In genomic region chr15:63348392-63348791, GRCh38 we compare ENCODE assay signal across 8 cellular contexts. TPM values are rescaled to one million over a fixed set of nuclear protein-coding genes. Genes with fewer than 3 reads are reported as not detected.
A peak's percentile ranks its signal among the peaks of the same experiment; 100 is the strongest.
DNase-seq lines count a peak whose midpoint lies in the region; ATAC-seq and TF ChIP-seq lines count a peak whose summit lies in the region.

No MANE protein-coding gene starts in this region.

- no peak for ATAC-seq in HG02759 (IDR thresholded peaks at IDR 0.05; ENCODE audit: unreplicated experiment)
- no peak for ATAC-seq in GM19467 (IDR thresholded peaks at IDR 0.05; ENCODE audit: unreplicated experiment)

- H3K36me3 ChIP-seq in esophagus squamous epithelium (peaks cover 0 to 31% (median 6%) of the 10 kb centered on the region in 3 donors), osteoblast (ENCODE audit: insufficient read depth, low read length) (no peaks in the 10 kb centered on the region)

- H3K4me3 ChIP-seq in esophagus squamous epithelium (no peak overlapping the region), osteoblast (ENCODE audit: insufficient read depth, low read length) (no peak overlapping the region)

- H3K4me2 ChIP-seq in osteoblast (ENCODE audit: insufficient read depth, low read length), result peak overlapping the region; percentile 43

- H3K4me1 ChIP-seq in esophagus squamous epithelium (peaks cover 39 to 91% (median 60%) of the 10 kb centered on the region in 3 donors), osteoblast (ENCODE audit: insufficient read depth, low read length) (peaks cover 51% of the 10 kb centered on the region)

- 25 to 45% methylated on average over 7 of the region's 7 CpGs for WGBS in esophagus squamous epithelium, 2 donors

- no peak for TF ChIP-seq CTCF in esophagus squamous epithelium (IDR thresholded peaks at IDR 0.05)
- no peak for TF ChIP-seq CTCF in osteoblast (IDR thresholded peaks at IDR 0.05; ENCODE audit: extremely low read depth, low read depth, low read length)

- H3K9me3 ChIP-seq in esophagus squamous epithelium, result no peaks in the 10 kb centered on the region
- no peaks in the 10 kb centered on the region for H3K9me3 ChIP-seq in osteoblast (ENCODE audit: low read depth, low read length)

- H2AFZ ChIP-seq in osteoblast (ENCODE audit: low read length), result peak overlapping the region; percentile 45

- H3K27ac ChIP-seq in esophagus squamous epithelium (peak overlapping the region; percentile 80 to 88 (median 84)), osteoblast (ENCODE audit: low read depth, low read length) (peak overlapping the region; percentile 90)

- peak in 1 of 4 donors; percentile 52 for TF ChIP-seq POLR2A in esophagus squamous epithelium (IDR thresholded peaks at IDR 0.05)

- H3K27me3 ChIP-seq in esophagus squamous epithelium, result no peaks in the 10 kb centered on the region
- H3K27me3 ChIP-seq in osteoblast (ENCODE audit: insufficient read depth, low read length), result no peaks in the 10 kb centered on the region

- H3K79me2 ChIP-seq in osteoblast (ENCODE audit: insufficient read depth, low read length), result peaks cover 22% of the 10 kb centered on the region

- intact Hi-C loops in esophagus squamous epithelium (cut with DNase I), result no loop called here

- peak; percentile 68 for DNase-seq in DMS79 (lab: John Stamatoyannopoulos, UW)
- peak; percentile 16 for DNase-seq in NOMO-1 treated with dmso at 0.1 percent for 144 hours (lab: John Stamatoyannopoulos, UW; ENCODE audit: unreplicated experiment)
- no peak for DNase-seq in esophagus squamous epithelium (lab: John Stamatoyannopoulos, UW)
- DNase-seq in osteoblast (ENCODE audit: insufficient read length, low spot score, missing footprints), result peak; percentile 93
- DNase-seq in NCI-H1417 (lab: John Stamatoyannopoulos, UW), result no peak
- DNase-seq in OCI-M1 (lab: John Stamatoyannopoulos, UW), result no peak

- no peaks in the 10 kb centered on the region for H4K20me1 ChIP-seq in osteoblast (ENCODE audit: insufficient read depth, low read length)

RNA-seq across cellular contexts. Expression of gene CA12, which starts 33.3 kb away (rescaled TPM):
- 100 to 1,000 TPM; 126 to 156 (median 143) TPM for total RNA-seq in esophagus squamous epithelium
- total RNA-seq in osteoblast, result 107 and 114 TPM in 2 replicates

Comparison
In these comparisons a context has a peak if more than half of its experiments do, and no peak if none do; other contexts are left out.
1. DNase-seq: peak in DMS79 (single experiment), NOMO-1 treated with dmso at 0.1 percent for 144 hours (single experiment) and osteoblast (single experiment); none in esophagus squamous epithelium (single experiment), NCI-H1417 (0 of 3) and OCI-M1 (single experiment).